ENCODE assay signal across 8 cellular contexts in the genomic region with DNA sequence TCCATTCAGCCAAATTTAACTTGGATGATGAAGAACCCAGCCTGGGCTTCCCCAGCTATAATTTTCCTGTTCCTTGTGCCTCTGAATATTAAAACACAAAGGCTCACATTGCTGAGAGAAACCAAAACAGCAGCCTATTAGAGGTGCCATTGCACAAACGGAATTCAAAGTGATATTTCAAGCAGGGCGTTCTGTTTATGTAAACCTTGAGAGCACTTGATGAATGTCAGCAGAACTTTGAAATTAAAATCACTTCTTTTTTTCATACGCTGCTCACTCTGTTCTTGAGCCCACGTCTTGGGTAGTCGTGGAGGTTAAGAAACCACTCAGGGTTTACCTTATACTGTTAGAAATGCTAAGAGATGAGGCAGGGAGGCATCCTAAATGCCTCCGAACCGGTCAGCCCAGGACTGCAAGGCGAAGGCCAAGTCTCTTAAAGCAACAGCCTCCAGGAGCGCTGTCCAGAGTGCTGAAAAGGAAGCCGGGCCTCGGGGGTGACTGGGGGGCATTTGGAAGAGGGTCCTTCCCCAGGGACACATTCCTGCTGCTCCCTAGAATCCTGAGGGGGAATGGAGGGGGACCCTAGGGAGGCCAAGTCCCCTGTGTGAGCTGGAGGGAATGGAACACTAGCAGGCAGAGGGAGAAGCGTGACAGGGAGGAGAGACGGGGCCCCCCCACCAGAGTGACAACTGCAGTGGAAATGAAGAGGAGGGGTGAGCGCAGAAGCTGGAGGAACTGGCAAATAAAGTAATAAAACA.
A peak's percentile ranks its signal among the peaks of the same experiment; 100 is the strongest.
DNase-seq lines count a peak whose midpoint lies in the region; ATAC-seq and TF ChIP-seq lines count a peak whose summit lies in the region.

No MANE protein-coding gene starts in this region.

- no peaks in the 10 kb centered on the region for H3K9me3 Mint-ChIP-seq in activated naive CD8-positive, alpha-beta T cell treated with anti-CD3 and anti-CD28 coated beads for 36 hours

- DNase-seq in AG10803 (ENCODE audit: low read depth) (peak; percentile 28), HuH-7.5 (ENCODE audit: low spot score) (peak; percentile 49), iris pigment epithelial cell (ENCODE audit: low read depth) (peak; percentile 26), stromal cell of bone marrow (ENCODE audit: low read depth) (peak; percentile 16), retina (no peak)
- DNase-seq in activated naive CD8-positive, alpha-beta T cell treated with anti-CD3 and anti-CD28 coated beads for 36 hours: peak; percentile 11

- H3K27me3 Mint-ChIP-seq in activated naive CD8-positive, alpha-beta T cell treated with anti-CD3 and anti-CD28 coated beads for 36 hours: peaks cover 13% of the 10 kb centered on the region

- ATAC-seq in esophagus mucosa (no peak), GM19467 (IDR thresholded peaks at IDR 0.05; ENCODE audit: unreplicated experiment) (no peak)

- H3K27ac Mint-ChIP-seq in activated naive CD8-positive, alpha-beta T cell treated with anti-CD3 and anti-CD28 coated beads for 36 hours: no peak overlapping the region

- H3K36me3 Mint-ChIP-seq in activated naive CD8-positive, alpha-beta T cell treated with anti-CD3 and anti-CD28 coated beads for 36 hours: no peaks in the 10 kb centered on the region

- no peak for TF ChIP-seq CTCF in AG10803 (conservative IDR thresholded peaks at IDR 0.05; ENCODE audit: low read length)

- H3K4me1 Mint-ChIP-seq in activated naive CD8-positive, alpha-beta T cell treated with anti-CD3 and anti-CD28 coated beads for 36 hours: no peaks in the 10 kb centered on the region

- no peak overlapping the region for H3K4me3 Mint-ChIP-seq in activated naive CD8-positive, alpha-beta T cell treated with anti-CD3 and anti-CD28 coated beads for 36 hours

- H3K4me3 ChIP-seq in AG10803 (ENCODE audit: low read length): no peak overlapping the region
